ENCODE assay signal across 8 cellular contexts in genomic region chr9:97923529-97924108, GRCh38. TPM values are rescaled to one million over a fixed set of nuclear protein-coding genes. Genes with fewer than 3 reads are reported as not detected.
DNase-seq lines count a peak whose midpoint lies in the region; ATAC-seq, FAIRE-seq and TF ChIP-seq lines count a peak whose summit lies in the region.

No MANE protein-coding gene starts in this region.

- H4K20me1 ChIP-seq in BLaER1: no peaks in the 10 kb centered on the region

- H3K4me2 ChIP-seq in BLaER1: peak overlapping the region; percentile 70

- H3K27me3 ChIP-seq in BLaER1: no peaks in the 10 kb centered on the region
- H3K27me3 ChIP-seq in MG63: no peaks in the 10 kb centered on the region
- peaks cover 3% of the 10 kb centered on the region for H3K27me3 ChIP-seq in RWPE2 (ENCODE audit: insufficient read depth, poor library complexity, severe bottlenecking)
- no peaks in the 10 kb centered on the region for H3K27me3 ChIP-seq in ovary

- TF ChIP-seq CTCF in RWPE2 (IDR thresholded peaks at IDR 0.05; ENCODE audit: poor library complexity, severe bottlenecking) (peak; percentile 98), ovary (IDR thresholded peaks at IDR 0.05) (peak; percentile 42 to 75 (median 63)), type B pancreatic cell (conservative IDR thresholded peaks at IDR 0.05) (peak; percentile 90)

- DNase-seq in MG63: peak; percentile 65
- no peak for DNase-seq in RWPE2 (ENCODE audit: low spot score)
- peak; percentile 59 for DNase-seq in activated gamma-delta T cell treated with anti-CD3 and anti-CD28 coated beads, Interleukin-2, amount 50 U/mL, for 16 hours (ENCODE audit: low read depth)
- peak; percentile 44 to 46 for DNase-seq in frontal cortex (ENCODE audit: low spot score in 2 of 2)
- peak; percentile 37 to 75 (median 71) for DNase-seq in ovary
- no peak for DNase-seq in type B pancreatic cell (ENCODE audit: extremely low spot score, unreplicated experiment)

- WGBS in ovary, 3 donors: 0 to 1% (median 0%) methylated on average over 8 of the region's 8 CpGs

- peak; percentile 32 for ATAC-seq in GM19467 (IDR thresholded peaks at IDR 0.05; ENCODE audit: unreplicated experiment)
- ATAC-seq in RWPE2 (ENCODE audit: low read depth): peak; percentile 66

- peaks cover 5% of the 10 kb centered on the region for H3K9me3 Mint-ChIP-seq in type B pancreatic cell

- FAIRE-seq in frontal cortex (lab: Jason Lieb, UNC): no peak

- no peak for TF ChIP-seq EP300 in ovary (IDR thresholded peaks at IDR 0.05)

- H3K4me1 Mint-ChIP-seq in type B pancreatic cell (ENCODE audit: unreplicated experiment): peaks cover 20% of the 10 kb centered on the region

- intact Hi-C loops in ovary (cut with DNase I): loop anchor here (2.0 to 10.0 kb wide), 8 partner anchors 59 to 341 kb away; partner anchors contain the start of genes ANP32B (in 2 of the 4) and TBC1D2 (in 2 of the 4)

- no peak overlapping the region for H3K9ac ChIP-seq in BLaER1

- peaks cover 5% of the 10 kb centered on the region for H3K36me3 Mint-ChIP-seq in type B pancreatic cell

- H3K9me3 ChIP-seq in BLaER1: no peaks in the 10 kb centered on the region
- H3K9me3 ChIP-seq in MG63: no peaks in the 10 kb centered on the region
- no peaks in the 10 kb centered on the region for H3K9me3 ChIP-seq in RWPE2 (ENCODE audit: severe bottlenecking)
- no peaks in the 10 kb centered on the region for H3K9me3 ChIP-seq in ovary

- H3K27ac Mint-ChIP-seq in type B pancreatic cell: peak overlapping the region; percentile 97

- no peaks in the 10 kb centered on the region for H3K36me3 ChIP-seq in BLaER1
- no peaks in the 10 kb centered on the region; the same call in 1 of the 2 replicates for H3K36me3 ChIP-seq in MG63
- no peaks in the 10 kb centered on the region for H3K36me3 ChIP-seq in RWPE2 (ENCODE audit: low read depth)
- no peaks in the 10 kb centered on the region for H3K36me3 ChIP-seq in ovary

- H3K4me3 ChIP-seq in BLaER1: peak overlapping the region; percentile 69
- H3K4me3 ChIP-seq in MG63: peak overlapping the region; percentile 65
- H3K4me3 ChIP-seq in RWPE2 (ENCODE audit: severe bottlenecking): peak overlapping the region; percentile 75
- H3K4me3 ChIP-seq in ovary: no peak overlapping the region

- peaks cover 35% of the 10 kb centered on the region for H3K4me1 ChIP-seq in BLaER1
- H3K4me1 ChIP-seq in RWPE2 (ENCODE audit: insufficient read depth, poor library complexity, severe bottlenecking): peaks cover 4% of the 10 kb centered on the region
- no peaks in the 10 kb centered on the region for H3K4me1 ChIP-seq in ovary (ENCODE audit: insufficient read depth)

- H3K27me3 Mint-ChIP-seq in type B pancreatic cell: peaks cover 47% of the 10 kb centered on the region

- no peak for TF ChIP-seq POLR2A in ovary (IDR thresholded peaks at IDR 0.05)

- no peak overlapping the region for H3K27ac ChIP-seq in BLaER1
- H3K27ac ChIP-seq in RWPE2 (ENCODE audit: poor library complexity, severe bottlenecking): peak overlapping the region; percentile 78
- H3K27ac ChIP-seq in ovary: no peak overlapping the region

- H3K4me3 Mint-ChIP-seq in type B pancreatic cell: peak overlapping the region; percentile 96

RNA-seq across cellular contexts. Expression of gene TRMO, which starts 1.3 kb away (rescaled TPM):
- 16.1 and 33.5 TPM in 2 replicates for total RNA-seq in MG63 (2014; rRNA removed; shearing (Covaris generic); ENCODE audit: low replicate concordance)
- 18.3 TPM for total RNA-seq in frontal cortex
- 10 to 100 TPM; 11.5 to 19.4 (median 15.3) TPM for total RNA-seq in ovary
- 10 to 100 TPM; 12.6 to 25.3 TPM for polyA plus RNA-seq in ovary
- 11.3 and 13.9 TPM in 2 replicates for total RNA-seq in type B pancreatic cell (ENCODE audit: low replicate concordance)

RNA-seq across cellular contexts. Expression of gene HEMGN, which starts 14.4 kb away (rescaled TPM):
- total RNA-seq in MG63 (2014; rRNA removed; shearing (Covaris generic); ENCODE audit: low replicate concordance): not detected in 2 replicates
- total RNA-seq in frontal cortex (3.7 TPM), ovary (under 1 TPM in 2 of 7 donors, not detected in 5; 0.10 to 0.53 TPM), type B pancreatic cell (ENCODE audit: low replicate concordance) (not detected in 2 replicates)
- polyA plus RNA-seq in ovary: not detected

RNA-seq across cellular contexts. Expression of gene ANP32B, which starts 59.5 kb away (rescaled TPM):
- total RNA-seq in MG63 (2014; rRNA removed; shearing (Covaris generic); ENCODE audit: low replicate concordance): 5.2 and 7.0 TPM in 2 replicates
- 6.1 TPM for total RNA-seq in frontal cortex
- total RNA-seq in ovary: 100 to 1,000 TPM in 5 of 7 donors, 10 to 100 TPM in 2; 41.4 to 167 (median 137) TPM
- polyA plus RNA-seq in ovary: 100 to 1,000 TPM; 162 to 302 TPM
- total RNA-seq in type B pancreatic cell (ENCODE audit: low replicate concordance): 119 and 156 TPM in 2 replicates

Comparison
In these comparisons a context has a peak if more than half of its experiments do, and no peak if none do; other contexts are left out.
1. DNase-seq: peak in MG63 (single experiment), activated gamma-delta T cell treated with anti-CD3 and anti-CD28 coated beads, Interleukin-2, amount 50 U/mL, for 16 hours (single experiment), frontal cortex (2 of 2) and ovary (5 of 5); none in RWPE2 (single experiment) and type B pancreatic cell (single experiment).
2. Peak in every context shown above with its lines, with median percentiles within 50 percentile points of each other: CTCF ChIP-seq.